ENCODE assay signal across 32 cellular contexts in the genomic region with DNA sequence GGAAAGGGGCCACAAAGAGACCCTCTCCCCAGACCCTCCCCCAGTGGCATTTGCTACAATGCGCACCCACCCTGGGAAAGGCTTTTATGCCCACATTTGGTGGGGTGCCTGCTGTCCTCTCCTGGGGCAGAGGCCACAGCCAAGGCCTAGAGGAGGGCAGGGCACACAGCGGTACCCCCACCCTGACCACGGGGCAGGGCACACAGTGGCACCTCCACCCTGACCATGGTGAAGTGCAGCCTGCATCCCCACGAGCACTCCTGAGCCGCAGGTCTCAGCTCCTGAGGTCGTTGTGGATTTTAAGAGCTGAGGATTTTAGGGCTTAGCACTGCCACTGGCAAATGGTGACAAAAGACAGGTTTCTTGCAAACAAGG.
"Had no signal": no experiment of that assay in that cellular context is flagged by ENCODE, and none has a peak within 500 bp of the region (broad histone marks: within the 10 kb centered on the region; RNA-seq: fewer than 3 reads in every experiment).

No MANE protein-coding gene starts in this region.

- H3K9me3 ChIP-seq: adrenal gland, body of pancreas, esophagus muscularis mucosa, gastroesophageal sphincter had no signal

- H3K4me1 Mint-ChIP-seq: activated CD4-positive, alpha-beta T cell treated with anti-CD3 and anti-CD28 coated beads for 36 hours; activated CD8-positive, alpha-beta memory T cell treated with anti-CD3 and anti-CD28 coated beads, Interleukin-2, amount 10 ng/mL, durations not matched to agents 7 days and 5 days; activated naive CD4-positive, alpha-beta T cell treated with anti-CD3 and anti-CD28 coated beads, Interleukin-2, amount 50 U/mL, for 24 hours; activated naive CD8-positive, alpha-beta T cell treated with anti-CD3 and anti-CD28 coated beads for 36 hours; activated naive CD8-positive, alpha-beta T cell treated with anti-CD3 and anti-CD28 coated beads, Interleukin-2, amount 50 U/mL, for 24 hours had no signal

- DNase-seq: activated CD4-positive, alpha-beta memory T cell treated with anti-CD3 and anti-CD28 coated beads for 36 hours; activated CD4-positive, alpha-beta T cell treated with anti-CD3 and anti-CD28 coated beads for 36 hours; activated CD4-positive, alpha-beta T cell treated with anti-CD3 and anti-CD28 coated beads, Interleukin-2, amount 10 ng/mL, durations not matched to agents 24 days and 14 days; activated CD4-positive, CD25-positive, alpha-beta regulatory T cell; activated CD4-positive, CD25-positive, alpha-beta regulatory T cell treated with anti-CD3 and anti-CD28 coated beads, Interleukin-2, amount 50 U/mL, for 72 hours; activated CD8-positive, alpha-beta memory T cell treated with anti-CD3 and anti-CD28 coated beads, Interleukin-2, amount 10 ng/mL, durations not matched to agents 7 days and 5 days; activated CD8-positive, alpha-beta memory T cell treated with anti-CD3 and anti-CD28 coated beads, Interleukin-2, amount 50 U/mL, for 4 hours; activated CD8-positive, alpha-beta T cell treated with anti-CD3 and anti-CD28 coated beads, Interleukin-2, amount 10 ng/mL, durations not matched to agents 7 days and 5 days; activated effector memory CD4-positive, alpha-beta T cell treated with anti-CD3 and anti-CD28 coated beads, Interleukin-2, amount 50 U/mL, for 16 hours; activated naive CD4-positive, alpha-beta T cell treated with anti-CD3 and anti-CD28 coated beads for 36 hours; activated naive CD8-positive, alpha-beta T cell treated with anti-CD3 and anti-CD28 coated beads for 36 hours; activated naive CD8-positive, alpha-beta T cell treated with anti-CD3 and anti-CD28 coated beads, Interleukin-2, amount 50 U/mL, for 24 hours; activated T-cell treated with anti-CD3 and anti-CD28 coated beads, Interleukin-2, amount 50 U/mL, for 1 hour; activated T-cell treated with anti-CD3 and anti-CD28 coated beads, Interleukin-2, amount 50 U/mL, for 48 hours; adrenal gland; amygdala; body of pancreas; central memory CD4-positive, alpha-beta T cell; cerebellar nuclear complex; dorsolateral prefrontal cortex; effector memory CD8-positive, alpha-beta T cell; erythroblast; foreskin melanocyte; T-helper 1 cell; T-helper 2 cell had no signal

- H3K9me3 Mint-ChIP-seq: activated CD4-positive, alpha-beta memory T cell treated with anti-CD3 and anti-CD28 coated beads for 36 hours; activated CD4-positive, alpha-beta T cell treated with anti-CD3 and anti-CD28 coated beads, Interleukin-2, amount 10 ng/mL, durations not matched to agents 24 days and 14 days; activated naive CD4-positive, alpha-beta T cell treated with anti-CD3 and anti-CD28 coated beads for 36 hours; activated naive CD4-positive, alpha-beta T cell treated with anti-CD3 and anti-CD28 coated beads, Interleukin-2, amount 50 U/mL, for 24 hours; activated naive CD8-positive, alpha-beta T cell treated with anti-CD3 and anti-CD28 coated beads for 36 hours; activated naive CD8-positive, alpha-beta T cell treated with anti-CD3 and anti-CD28 coated beads, Interleukin-2, amount 50 U/mL, for 24 hours; activated T-helper 1 cell treated with anti-CD3 and anti-CD28 coated beads, Interleukin-12 subunit alpha, Interleukin-12 subunit beta, Interleukin-2, Interleukin-4 antibody, amounts not matched to agents 30 ng/mL and 10 ng/mL and 1 ng/mL, durations not matched to agents 14 hours and 24 hours and 36 hours; activated T-helper 2 cell treated with anti-CD3 and anti-CD28 coated beads, Interferon-gamma antibody, Interleukin-2, Interleukin-4, amounts not matched to agents 10 μg/mL and 5 μg/mL and 100 μg/mL, durations not matched to agents 14 hours and 24 hours and 36 hours; dendritic cell treated with granulocyte-macrophage colony-stimulating factor and Interleukin-4, amounts not matched to agents 40 ng/mL and 50 ng/mL, for 4 days; effector memory CD8-positive, alpha-beta T cell had no signal

- H3K4me3 Mint-ChIP-seq: activated CD4-positive, alpha-beta memory T cell treated with anti-CD3 and anti-CD28 coated beads for 36 hours; activated CD4-positive, alpha-beta T cell treated with anti-CD3 and anti-CD28 coated beads for 36 hours; activated CD4-positive, alpha-beta T cell treated with anti-CD3 and anti-CD28 coated beads, Interleukin-2, amount 10 ng/mL, durations not matched to agents 24 days and 14 days; activated CD8-positive, alpha-beta memory T cell treated with anti-CD3 and anti-CD28 coated beads, Interleukin-2, amount 10 ng/mL, durations not matched to agents 7 days and 5 days; activated CD8-positive, alpha-beta T cell treated with anti-CD3 and anti-CD28 coated beads, Interleukin-2, amount 10 ng/mL, durations not matched to agents 7 days and 5 days; activated naive CD4-positive, alpha-beta T cell treated with anti-CD3 and anti-CD28 coated beads for 36 hours; activated naive CD4-positive, alpha-beta T cell treated with anti-CD3 and anti-CD28 coated beads, Interleukin-2, amount 50 U/mL, for 24 hours; activated naive CD8-positive, alpha-beta T cell treated with anti-CD3 and anti-CD28 coated beads for 36 hours; activated naive CD8-positive, alpha-beta T cell treated with anti-CD3 and anti-CD28 coated beads, Interleukin-2, amount 50 U/mL, for 24 hours; activated T-helper 1 cell treated with anti-CD3 and anti-CD28 coated beads, Interleukin-12 subunit alpha, Interleukin-12 subunit beta, Interleukin-2, Interleukin-4 antibody, amounts not matched to agents 30 ng/mL and 10 ng/mL and 1 ng/mL, durations not matched to agents 14 hours and 24 hours and 36 hours; dendritic cell treated with granulocyte-macrophage colony-stimulating factor and Interleukin-4, amounts not matched to agents 40 ng/mL and 50 ng/mL, for 4 days; effector memory CD8-positive, alpha-beta T cell had no signal

- H3K27ac Mint-ChIP-seq: activated CD4-positive, alpha-beta memory T cell treated with anti-CD3 and anti-CD28 coated beads for 36 hours; activated CD4-positive, alpha-beta T cell treated with anti-CD3 and anti-CD28 coated beads, Interleukin-2, amount 10 ng/mL, durations not matched to agents 24 days and 14 days; activated CD8-positive, alpha-beta memory T cell treated with anti-CD3 and anti-CD28 coated beads, Interleukin-2, amount 10 ng/mL, durations not matched to agents 7 days and 5 days; activated CD8-positive, alpha-beta T cell treated with anti-CD3 and anti-CD28 coated beads, Interleukin-2, amount 10 ng/mL, durations not matched to agents 7 days and 5 days; activated naive CD4-positive, alpha-beta T cell treated with anti-CD3 and anti-CD28 coated beads for 36 hours; activated naive CD4-positive, alpha-beta T cell treated with anti-CD3 and anti-CD28 coated beads, Interleukin-2, amount 50 U/mL, for 24 hours; activated naive CD8-positive, alpha-beta T cell treated with anti-CD3 and anti-CD28 coated beads, Interleukin-2, amount 50 U/mL, for 24 hours; activated T-helper 1 cell treated with anti-CD3 and anti-CD28 coated beads, Interleukin-12 subunit alpha, Interleukin-12 subunit beta, Interleukin-2, Interleukin-4 antibody, amounts not matched to agents 30 ng/mL and 10 ng/mL and 1 ng/mL, durations not matched to agents 14 hours and 24 hours and 36 hours; activated T-helper 2 cell treated with anti-CD3 and anti-CD28 coated beads, Interferon-gamma antibody, Interleukin-2, Interleukin-4, amounts not matched to agents 10 μg/mL and 5 μg/mL and 100 μg/mL, durations not matched to agents 14 hours and 24 hours and 36 hours; dendritic cell treated with granulocyte-macrophage colony-stimulating factor and Interleukin-4, amounts not matched to agents 40 ng/mL and 50 ng/mL, for 4 days had no signal

- H3K27me3 Mint-ChIP-seq: activated CD4-positive, alpha-beta memory T cell treated with anti-CD3 and anti-CD28 coated beads for 36 hours; activated CD4-positive, alpha-beta T cell treated with anti-CD3 and anti-CD28 coated beads for 36 hours; activated CD4-positive, alpha-beta T cell treated with anti-CD3 and anti-CD28 coated beads, Interleukin-2, amount 10 ng/mL, durations not matched to agents 24 days and 14 days; activated CD8-positive, alpha-beta memory T cell treated with anti-CD3 and anti-CD28 coated beads, Interleukin-2, amount 10 ng/mL, durations not matched to agents 7 days and 5 days; activated naive CD4-positive, alpha-beta T cell treated with anti-CD3 and anti-CD28 coated beads, Interleukin-2, amount 50 U/mL, for 24 hours; activated naive CD8-positive, alpha-beta T cell treated with anti-CD3 and anti-CD28 coated beads for 36 hours; activated naive CD8-positive, alpha-beta T cell treated with anti-CD3 and anti-CD28 coated beads, Interleukin-2, amount 50 U/mL, for 24 hours; dendritic cell treated with granulocyte-macrophage colony-stimulating factor and Interleukin-4, amounts not matched to agents 40 ng/mL and 50 ng/mL, for 4 days; effector memory CD8-positive, alpha-beta T cell had no signal

- H3K4me1 ChIP-seq: adrenal gland, esophagus muscularis mucosa, gastroesophageal sphincter had no signal

- ATAC-seq: activated CD4-positive, alpha-beta T cell treated with anti-CD3 and anti-CD28 coated beads for 36 hours; activated CD8-positive, alpha-beta memory T cell treated with anti-CD3 and anti-CD28 coated beads, Interleukin-2, amount 10 ng/mL, durations not matched to agents 7 days and 5 days; activated CD8-positive, alpha-beta T cell treated with anti-CD3 and anti-CD28 coated beads, Interleukin-2, amount 10 ng/mL, durations not matched to agents 7 days and 5 days; activated naive CD8-positive, alpha-beta T cell treated with anti-CD3 and anti-CD28 coated beads, Interleukin-2, amount 50 U/mL, for 24 hours; body of pancreas; effector memory CD8-positive, alpha-beta T cell; gastroesophageal sphincter had no signal

- H3K27ac ChIP-seq: adrenal gland, body of pancreas, coronary artery, dorsolateral prefrontal cortex, esophagus muscularis mucosa, gastroesophageal sphincter had no signal

- H3K27me3 ChIP-seq: adrenal gland, body of pancreas, dorsolateral prefrontal cortex, esophagus muscularis mucosa, gastroesophageal sphincter had no signal

- H3K4me3 ChIP-seq: adrenal gland, body of pancreas, coronary artery, dorsolateral prefrontal cortex, esophagus muscularis mucosa, gastroesophageal sphincter had no signal
